ENCODE assay signal across 1 cellular context in genomic region chr4:143338313-143338712, GRCh38.
TF ChIP-seq lines count a peak whose summit lies in the region.

No MANE protein-coding gene starts in this region.

TF ChIP-seq in WTC11, 78 proteins besides CTCF, POLR2A, EP300 and RAD21 (continued from another document):
- no peak for TF ChIP-seq PREB (CRISPR knock-in tag; IDR thresholded peaks at IDR 0.05; ENCODE audit: borderline replicate concordance)
- TF ChIP-seq MYBL2 (CRISPR knock-in tag; IDR thresholded peaks at IDR 0.05) = no peak
- no peak for TF ChIP-seq KAT7 (CRISPR knock-in tag; IDR thresholded peaks at IDR 0.05; ENCODE audit: borderline replicate concordance)
- TF ChIP-seq MXD4 (CRISPR knock-in tag; IDR thresholded peaks at IDR 0.05; ENCODE audit: borderline replicate concordance) = no peak
- TF ChIP-seq IRF1 (CRISPR knock-in tag; IDR thresholded peaks at IDR 0.05) = no peak
